In genomic region chr21:26119906-26120305, GRCh38 we compare ENCODE assay signal across 18 cellular contexts. TPM values are rescaled to one million over a fixed set of nuclear protein-coding genes. Genes with fewer than 3 reads are reported as not detected.
DNase-seq lines count a peak whose midpoint lies in the region; ATAC-seq and TF ChIP-seq lines count a peak whose summit lies in the region.
"Had no signal": no experiment of that assay in that cellular context is flagged by ENCODE, and none has a peak within 500 bp of the region (broad histone marks: within the 10 kb centered on the region; RNA-seq: fewer than 3 reads in every experiment).

No MANE protein-coding gene starts in this region.

- H3K36me3 ChIP-seq in thyroid gland, result no peaks in the 10 kb centered on the region

- DNase-seq in M059J (ENCODE audit: low read depth) (peak; percentile 14), caudate nucleus (lab: John Stamatoyannopoulos, UW) (no peak), medulla oblongata (ENCODE audit: extremely low spot score) (peak; percentile 53), thyroid gland (no peak), RKO (ENCODE audit: low spot score) (no peak), NCI-H2196 (lab: John Stamatoyannopoulos, UW; ENCODE audit: unreplicated experiment) (no peak)
- DNase-seq: DND-41, H7, IMR-90, NCI-H1048, NCI-H1436, NCI-H1930, NCI-H526, PC-9, SJCRH30 had no signal

- TF ChIP-seq POLR2A in thyroid gland (IDR thresholded peaks at IDR 0.05), result no peak

- peak overlapping the region; percentile 18 for H3K27ac ChIP-seq in caudate nucleus (ENCODE audit: low read depth, low read length)
- H3K27ac ChIP-seq in thyroid gland, result peak overlapping the region; percentile 74 to 90 (median 88)
- H3K27ac ChIP-seq: C4-2B, HL-60, PC-9, SJCRH30 had no signal

- intact Hi-C loops in thyroid gland (cut with DNase I), result no loop called here

- ATAC-seq in HG03432 (IDR thresholded peaks at IDR 0.05; ENCODE audit: unreplicated experiment), result no peak

- no peaks in the 10 kb centered on the region for H3K9me3 ChIP-seq in thyroid gland
- H3K9me3 ChIP-seq: SJCRH30 had no signal

- WGBS in thyroid gland, 2 donors, result 29 to 38% methylated on average over 1 of the region's 1 CpG

- TF ChIP-seq CTCF in thyroid gland (IDR thresholded peaks at IDR 0.05), result no peak

- H3K27me3 ChIP-seq in thyroid gland, result no peaks in the 10 kb centered on the region
- H3K27me3 ChIP-seq: SJCRH30 had no signal

- H3K4me1 ChIP-seq in thyroid gland, result peaks cover 62 to 82% of the 10 kb centered on the region in 2 donors

- no peak overlapping the region for H3K4me3 ChIP-seq in thyroid gland (replicated peaks in 1 of 3)
- H3K4me3 ChIP-seq: PC-9, SJCRH30 had no signal

RNA-seq across cellular contexts. Expression of gene APP, which starts 50.7 kb away (rescaled TPM):
- 278 and 401 TPM in 2 replicates for total RNA-seq in M059J (2014; rRNA removed; shearing (Covaris generic))
- 100 to 1,000 TPM; 513 to 716 (median 676) TPM for total RNA-seq in thyroid gland

Comparison
In these comparisons a context has a peak if more than half of its experiments do, and no peak if none do; other contexts are left out.
1. DNase-seq: peak in M059J (single experiment) and medulla oblongata (single experiment); none in caudate nucleus (0 of 61), thyroid gland (0 of 2), RKO (single experiment) and NCI-H2196 (single experiment).